In the genomic region with DNA sequence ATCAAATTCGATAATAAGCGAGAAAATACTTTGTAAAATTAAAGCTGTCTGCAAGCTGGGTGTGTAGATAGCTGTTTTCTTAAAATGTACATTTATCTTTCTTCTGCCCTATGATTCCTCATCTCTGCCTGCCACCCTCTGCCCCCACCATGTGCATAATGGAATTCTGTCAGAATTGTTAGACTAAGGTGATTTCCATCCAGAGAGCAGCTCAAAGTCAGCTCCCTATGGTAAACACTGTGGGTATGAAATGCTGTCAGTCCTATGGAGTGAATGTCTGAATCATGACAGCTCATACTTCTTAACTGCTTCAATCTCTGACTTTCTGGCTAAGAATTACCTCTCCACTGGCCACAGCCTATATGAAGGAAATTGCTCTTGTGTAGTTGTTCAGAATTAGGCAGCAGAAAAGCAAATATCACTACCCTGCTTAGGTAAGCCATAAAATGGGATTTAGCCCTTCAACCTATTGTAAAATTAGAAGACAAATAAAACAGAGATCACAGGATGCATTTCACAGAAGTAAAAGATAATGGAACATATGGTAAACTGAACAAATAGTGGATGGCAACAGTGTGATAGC, we compare ENCODE assay signal across 29 cellular contexts.
"Had no signal": no experiment of that assay in that cellular context is flagged by ENCODE, and none has a peak within 500 bp of the region (broad histone marks: within the 10 kb centered on the region; RNA-seq: fewer than 3 reads in every experiment).

No MANE protein-coding gene starts in this region.

- H3K27ac ChIP-seq: colonic mucosa, epithelial cell of prostate, gastroesophageal sphincter, heart right ventricle, lower lobe of right lung, neutrophil, pancreas, right atrium auricular region, stomach, thyroid gland had no signal

- H3K4me1 Mint-ChIP-seq: endodermal cell; immature natural killer cell; natural killer cell; neural crest cell; stimulated activated effector memory CD8-positive, alpha-beta T cell treated with anti-CD3 and anti-CD28 coated beads, Interleukin-12 subunit alpha, Interleukin-12 subunit beta, amount 100 ng/mL, for 72 hours had no signal

- H3K4me1 ChIP-seq: colonic mucosa, gastroesophageal sphincter, heart right ventricle, lower lobe of right lung, pancreas, right atrium auricular region, stomach, thyroid gland had no signal

- H3K4me3 Mint-ChIP-seq: dendritic cell treated with granulocyte-macrophage colony-stimulating factor and Interleukin-4, amounts not matched to agents 40 ng/mL and 50 ng/mL, for 4 days; endodermal cell; immature natural killer cell; natural killer cell; neural crest cell; stimulated activated effector memory CD8-positive, alpha-beta T cell treated with anti-CD3 and anti-CD28 coated beads, Interleukin-12 subunit alpha, Interleukin-12 subunit beta, amount 100 ng/mL, for 72 hours had no signal

- DNase-seq: colonic mucosa; effector CD8-positive, alpha-beta T cell; endodermal cell; foreskin fibroblast; glutamatergic neuron; heart right ventricle; hypothalamus; immature natural killer cell; islet precursor cell; kidney glomerular epithelial cell; left ventricle myocardium superior; lower lobe of right lung; natural killer cell; pancreas; stimulated activated CD4-positive, alpha-beta T cell treated with anti-CD3 and anti-CD28 coated beads, Interleukin-2, amount 100 ng/mL, for 24 hours; stimulated activated CD4-positive, alpha-beta T cell treated with anti-CD3 and anti-CD28 coated beads, Interleukin-4, amount 100 ng/mL, for 24 hours; stimulated activated naive CD4-positive, alpha-beta T cell treated with Interleukin-2 at 50 U/mL for 16 hours; stomach; thyroid gland had no signal

- H3K27me3 ChIP-seq: colonic mucosa, neutrophil, pancreas, right atrium auricular region, stomach, thyroid gland had no signal

- H3K27ac Mint-ChIP-seq: dendritic cell treated with granulocyte-macrophage colony-stimulating factor and Interleukin-4, amounts not matched to agents 40 ng/mL and 50 ng/mL, for 4 days; endodermal cell; immature natural killer cell; natural killer cell; progenitor cell of endocrine pancreas; stimulated activated effector memory CD8-positive, alpha-beta T cell treated with anti-CD3 and anti-CD28 coated beads, Interleukin-12 subunit alpha, Interleukin-12 subunit beta, amount 100 ng/mL, for 72 hours had no signal

- FAIRE-seq: pancreas had no signal

- H3K36me3 Mint-ChIP-seq: immature natural killer cell; natural killer cell; stimulated activated effector memory CD8-positive, alpha-beta T cell treated with anti-CD3 and anti-CD28 coated beads, Interleukin-12 subunit alpha, Interleukin-12 subunit beta, amount 100 ng/mL, for 72 hours had no signal

- H3K9me3 ChIP-seq: colonic mucosa, lower lobe of right lung, pancreas, right atrium auricular region, thyroid gland had no signal

- ATAC-seq: esophagus mucosa; gastroesophageal sphincter; heart right ventricle; left ventricle myocardium superior; lower lobe of right lung; natural killer cell; pancreas; sciatic nerve; stimulated activated effector memory CD8-positive, alpha-beta T cell treated with anti-CD3 and anti-CD28 coated beads, Interleukin-12 subunit alpha, Interleukin-12 subunit beta, amount 100 ng/mL, for 72 hours had no signal

- H3K36me3 ChIP-seq: colonic mucosa, gastroesophageal sphincter, heart right ventricle, lower lobe of right lung, neutrophil, pancreas, right atrium auricular region, stomach, thyroid gland had no signal

- H3K4me3 ChIP-seq: colonic mucosa, gastroesophageal sphincter, heart right ventricle, lower lobe of right lung, pancreas, right atrium auricular region, stomach, thyroid gland had no signal

- H3K27me3 Mint-ChIP-seq: dendritic cell treated with granulocyte-macrophage colony-stimulating factor and Interleukin-4, amounts not matched to agents 40 ng/mL and 50 ng/mL, for 4 days had no signal
